In the genomic region with DNA sequence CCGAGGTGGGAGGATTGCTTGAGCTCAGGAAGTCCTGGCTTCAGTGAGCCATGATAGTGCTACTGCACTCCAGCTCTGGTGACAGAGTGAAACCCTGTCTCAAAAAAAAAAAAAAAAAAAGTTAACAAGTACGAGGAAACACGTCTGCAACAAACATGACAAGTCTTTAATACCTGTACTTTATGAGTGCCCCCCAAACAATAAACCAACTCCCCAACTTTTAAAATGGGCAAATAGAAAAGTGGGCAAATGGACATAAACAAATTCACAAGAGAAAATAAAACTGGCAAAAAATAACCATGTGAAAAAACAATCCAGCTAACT, we compare ENCODE assay signal across 12 cellular contexts. TPM values are rescaled to one million over a fixed set of nuclear protein-coding genes. Genes with fewer than 3 reads are reported as not detected.
DNase-seq lines count a peak whose midpoint lies in the region; ATAC-seq, FAIRE-seq and TF ChIP-seq lines count a peak whose summit lies in the region.
"Had no signal": no experiment of that assay in that cellular context is flagged by ENCODE, and none has a peak within 500 bp of the region (broad histone marks: within the 10 kb centered on the region; RNA-seq: fewer than 3 reads in every experiment).

No MANE protein-coding gene starts in this region.

- H3K4me3 ChIP-seq in body of pancreas = no peak overlapping the region
- H3K4me3 ChIP-seq: lung had no signal

- no peaks in the 10 kb centered on the region for H3K9me3 ChIP-seq in body of pancreas

- no peak for DNase-seq in activated CD4-positive, alpha-beta T cell treated with anti-CD3 and anti-CD28 coated beads, Interleukin-2, amount 10 ng/mL, durations not matched to agents 24 days and 14 days
- DNase-seq in activated CD4-positive, alpha-beta T cell treated with anti-CD3 and anti-CD28 coated beads for 48 hours = no peak
- DNase-seq in NCI-H2029 treated with DMSO at 0.1 percent for 48 hours (lab: John Stamatoyannopoulos, UW) (peak; percentile 29), body of pancreas (no peak), SHP77 (lab: John Stamatoyannopoulos, UW) (no peak), D341Med (ENCODE audit: low spot score) (no peak), urothelium cell line (ENCODE audit: low spot score) (no peak)
- no peak for DNase-seq in stimulated activated naive B cell treated with anti-CD40 and anti-IgM and Interleukin-4, amounts not matched to agents 10 μg/mL and 1 μg/mL and 100 μg/mL, for 72 hours
- DNase-seq: activated CD8-positive, alpha-beta memory T cell treated with anti-CD3 and anti-CD28 coated beads, Interleukin-2, amount 50 U/mL, for 48 hours had no signal

- peaks cover 38% of the 10 kb centered on the region for H3K4me1 Mint-ChIP-seq in activated CD4-positive, alpha-beta T cell treated with anti-CD3 and anti-CD28 coated beads, Interleukin-2, amount 10 ng/mL, durations not matched to agents 24 days and 14 days
- peaks cover 44 to 75% of the 10 kb centered on the region in 2 donors for H3K4me1 Mint-ChIP-seq in stimulated activated naive B cell treated with anti-CD40 and anti-IgM and Interleukin-4, amounts not matched to agents 10 μg/mL and 1 μg/mL and 100 μg/mL, for 72 hours

- H3K4me3 Mint-ChIP-seq in activated CD4-positive, alpha-beta T cell treated with anti-CD3 and anti-CD28 coated beads, Interleukin-2, amount 10 ng/mL, durations not matched to agents 24 days and 14 days = peak overlapping the region; percentile 28
- peak overlapping the region; percentile 49 to 65 for H3K4me3 Mint-ChIP-seq in stimulated activated naive B cell treated with anti-CD40 and anti-IgM and Interleukin-4, amounts not matched to agents 10 μg/mL and 1 μg/mL and 100 μg/mL, for 72 hours

- H3K4me1 ChIP-seq in body of pancreas = peaks cover 39% of the 10 kb centered on the region

- intact Hi-C loops in activated CD4-positive, alpha-beta T cell treated with anti-CD3 and anti-CD28 coated beads, Interleukin-2, amount 10 ng/mL, durations not matched to agents 24 days and 14 days (cut with micrococcal nuclease) = loop anchor here (5.0 kb wide), 1 partner anchor 495 kb away; the partner anchor contains the start of gene ATP6V0E2
- intact Hi-C loops in body of pancreas (cut with DNase I) = no loop called here

- FAIRE-seq in urothelium cell line (lab: Jason Lieb, UNC) = no peak

- H3K9me3 Mint-ChIP-seq in activated CD4-positive, alpha-beta T cell treated with anti-CD3 and anti-CD28 coated beads, Interleukin-2, amount 10 ng/mL, durations not matched to agents 24 days and 14 days = no peaks in the 10 kb centered on the region
- no peaks in the 10 kb centered on the region for H3K9me3 Mint-ChIP-seq in stimulated activated naive B cell treated with anti-CD40 and anti-IgM and Interleukin-4, amounts not matched to agents 10 μg/mL and 1 μg/mL and 100 μg/mL, for 72 hours

- H3K27ac Mint-ChIP-seq in activated CD4-positive, alpha-beta T cell treated with anti-CD3 and anti-CD28 coated beads, Interleukin-2, amount 10 ng/mL, durations not matched to agents 24 days and 14 days = no peak overlapping the region
- H3K27ac Mint-ChIP-seq in stimulated activated naive B cell treated with anti-CD40 and anti-IgM and Interleukin-4, amounts not matched to agents 10 μg/mL and 1 μg/mL and 100 μg/mL, for 72 hours = peak overlapping the region; percentile 90

- peak overlapping the region in 3 of 4 donors; percentile 99 to 100 (median 100) for H3K27ac ChIP-seq in body of pancreas

- no peak for ATAC-seq in body of pancreas
- no peak for ATAC-seq in stimulated activated naive B cell treated with anti-CD40 and anti-IgM and Interleukin-4, amounts not matched to agents 10 μg/mL and 1 μg/mL and 100 μg/mL, for 72 hours (replicated peaks)

- TF ChIP-seq CTCF in body of pancreas (IDR thresholded peaks at IDR 0.05) = no peak

- no peaks in the 10 kb centered on the region for H3K27me3 Mint-ChIP-seq in activated CD4-positive, alpha-beta T cell treated with anti-CD3 and anti-CD28 coated beads, Interleukin-2, amount 10 ng/mL, durations not matched to agents 24 days and 14 days
- H3K27me3 Mint-ChIP-seq in stimulated activated naive B cell treated with anti-CD40 and anti-IgM and Interleukin-4, amounts not matched to agents 10 μg/mL and 1 μg/mL and 100 μg/mL, for 72 hours = no peaks in the 10 kb centered on the region

- no peaks in the 10 kb centered on the region for H3K36me3 ChIP-seq in body of pancreas (replicated peaks in 1 of 2; ENCODE audit: insufficient read depth in 1 of 2, low read depth in 2 of 2)

- WGBS in body of pancreas, 2 donors = 61 to 64% methylated on average over 3 of the region's 3 CpGs

- TF ChIP-seq POLR2A in body of pancreas (IDR thresholded peaks at IDR 0.05) = no peak

- peaks cover 8% of the 10 kb centered on the region for H3K36me3 Mint-ChIP-seq in activated CD4-positive, alpha-beta T cell treated with anti-CD3 and anti-CD28 coated beads, Interleukin-2, amount 10 ng/mL, durations not matched to agents 24 days and 14 days (ENCODE audit: low read depth)
- H3K36me3 Mint-ChIP-seq in stimulated activated naive B cell treated with anti-CD40 and anti-IgM and Interleukin-4, amounts not matched to agents 10 μg/mL and 1 μg/mL and 100 μg/mL, for 72 hours = peaks cover 18 to 21% of the 10 kb centered on the region in 2 donors

- no peaks in the 10 kb centered on the region for H3K27me3 ChIP-seq in body of pancreas
- H3K27me3 ChIP-seq: dorsolateral prefrontal cortex had no signal

RNA-seq across cellular contexts. Expression of gene REPIN1, which starts 1.5 kb away (rescaled TPM):
- total RNA-seq in activated CD4-positive, alpha-beta T cell treated with anti-CD3 and anti-CD28 coated beads, Interleukin-2, amount 10 ng/mL, durations not matched to agents 24 days and 14 days = 73.6 and 79.7 TPM in 2 replicates
- total RNA-seq in body of pancreas = 100 to 1,000 TPM in 1 of 2 donors, 10 to 100 TPM in 1; 77.0 to 117 TPM

RNA-seq across cellular contexts. Expression of gene ZNF775, which starts 12.0 kb away (rescaled TPM):
- 4.2 and 5.5 TPM in 2 replicates for total RNA-seq in activated CD4-positive, alpha-beta T cell treated with anti-CD3 and anti-CD28 coated beads, Interleukin-2, amount 10 ng/mL, durations not matched to agents 24 days and 14 days
- 10 to 100 TPM in 1 of 2 donors, 1 to 10 TPM in 1; 6.0 to 10.2 TPM for total RNA-seq in body of pancreas

RNA-seq across cellular contexts. Expression of gene RARRES2, which starts 25.7 kb away (rescaled TPM):
- total RNA-seq in activated CD4-positive, alpha-beta T cell treated with anti-CD3 and anti-CD28 coated beads, Interleukin-2, amount 10 ng/mL, durations not matched to agents 24 days and 14 days = not detected in 2 replicates
- total RNA-seq in body of pancreas = 100 to 1,000 TPM; 245 to 400 TPM
- total RNA-seq: glomerular endothelial cell had no signal

RNA-seq across cellular contexts. Expression of gene ACTR3C, which starts 43.8 kb away (rescaled TPM):
- total RNA-seq in activated CD4-positive, alpha-beta T cell treated with anti-CD3 and anti-CD28 coated beads, Interleukin-2, amount 10 ng/mL, durations not matched to agents 24 days and 14 days = 7.9 and 11.7 TPM in 2 replicates
- 10 to 100 TPM; 35.5 to 69.9 TPM for total RNA-seq in body of pancreas

RNA-seq across cellular contexts. Expression of gene LRRC61, which starts 44.0 kb away (rescaled TPM):
- 26.8 and 27.5 TPM in 2 replicates for total RNA-seq in activated CD4-positive, alpha-beta T cell treated with anti-CD3 and anti-CD28 coated beads, Interleukin-2, amount 10 ng/mL, durations not matched to agents 24 days and 14 days
- total RNA-seq in body of pancreas = 10 to 100 TPM in 1 of 2 donors, 1 to 10 TPM in 1; 4.9 to 25.2 TPM

Comparison
In these comparisons a context has a peak if more than half of its experiments do, and no peak if none do; other contexts are left out.
1. RNA of gene RARRES2, which starts 25.7 kb away (total RNA-seq): 245 to 400 TPM in body of pancreas; not detected in activated CD4-positive, alpha-beta T cell treated with anti-CD3 and anti-CD28 coated beads, Interleukin-2, amount 10 ng/mL, durations not matched to agents 24 days and 14 days; every median in the first group is over 100 times any median in the second.